Comparison of ENCODE assay signal across 29 cellular contexts in the genomic region with DNA sequence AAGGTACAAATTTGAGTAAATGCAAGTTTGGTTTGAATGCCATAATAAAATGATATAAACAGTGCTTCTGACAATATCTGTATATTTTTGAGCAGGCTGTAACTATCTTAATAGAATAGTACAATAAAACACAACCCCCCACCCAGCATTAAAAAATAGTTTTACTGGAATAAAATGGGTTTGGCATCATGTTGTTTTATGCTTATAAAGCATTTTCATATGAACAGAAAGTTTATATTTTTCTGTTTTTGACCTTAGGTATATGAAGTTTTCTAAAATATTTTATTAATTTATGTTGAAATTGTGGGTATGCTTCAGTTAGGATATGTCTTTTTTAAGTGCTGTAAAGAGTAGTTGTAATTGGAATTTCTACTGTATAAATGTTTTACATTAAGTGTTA. TPM values are rescaled to one million over a fixed set of nuclear protein-coding genes. Genes with fewer than 3 reads are reported as not detected.
"Had no signal": no experiment of that assay in that cellular context is flagged by ENCODE, and none has a peak within 500 bp of the region (broad histone marks: within the 10 kb centered on the region; RNA-seq: fewer than 3 reads in every experiment).

No MANE protein-coding gene starts in this region.

- H2AFZ ChIP-seq: neural progenitor cell, parathyroid adenoma had no signal

- H3K4me1 ChIP-seq: neural progenitor cell, parathyroid adenoma, psoas muscle, spleen, suprapubic skin, testis, tibial artery, transverse colon, upper lobe of right lung, uterus had no signal

- H3K9ac ChIP-seq: neural progenitor cell, parathyroid adenoma had no signal

- H3K4me3 ChIP-seq: neural progenitor cell, ovary, psoas muscle, skin epidermis, smooth muscle cell, spleen, suprapubic skin, testis, tibial artery, transverse colon, upper lobe of right lung, uterus had no signal

- H3K27ac ChIP-seq: neural progenitor cell, ovary, parathyroid adenoma, psoas muscle, skin epidermis, spleen, suprapubic skin, testis, tibial artery, transverse colon, upper lobe of right lung, uterus had no signal

- DNase-seq: natural killer cell; occipital lobe; ovary; posterior cingulate gyrus; psoas muscle; right cardiac atrium; spleen; stimulated activated CD4-positive, alpha-beta T cell treated with anti-CD3 and anti-CD28 coated beads, Interleukin-12 subunit alpha, Interleukin-12 subunit beta, amount 100 ng/mL, for 4 hours; stimulated activated CD4-positive, alpha-beta T cell treated with anti-CD3 and anti-CD28 coated beads, Interleukin-1b, Interleukin-23, amount 100 ng/mL, for 48 hours; stimulated activated CD4-positive, alpha-beta T cell treated with anti-CD3 and anti-CD28 coated beads, Interleukin-4, amount 100 ng/mL, for 1 hour; stimulated activated CD4-positive, alpha-beta T cell treated with anti-CD3 and anti-CD28 coated beads, Interleukin-4, amount 100 ng/mL, for 4 hours; stimulated activated CD8-positive, alpha-beta memory T cell treated with anti-CD3 and anti-CD28 coated beads, Interleukin-4, amount 100 ng/mL, for 48 hours; stimulated activated naive CD4-positive, alpha-beta T cell; stimulated activated naive CD8-positive, alpha-beta T cell treated with anti-CD3 and anti-CD28 coated beads, Interleukin-15, amount 100 ng/mL, for 72 hours; stimulated activated naive CD8-positive, alpha-beta T cell treated with anti-CD3 and anti-CD28 coated beads, Interleukin-15, Interleukin-2, amounts not matched to agents 100 U/mL and 50 U/mL, for 24 hours; substantia nigra; testis; tibial artery; transverse colon; upper lobe of right lung; uterus had no signal

- ATAC-seq: natural killer cell; psoas muscle; right cardiac atrium; sciatic nerve; stimulated activated memory B cell treated with anti-CD40 and anti-IgM and Interleukin-4, amounts not matched to agents 10 μg/mL and 1 μg/mL and 100 μg/mL, for 72 hours; stimulated activated naive CD8-positive, alpha-beta T cell treated with anti-CD3 and anti-CD28 coated beads, Interleukin-15, amount 100 ng/mL, for 72 hours; stimulated activated naive CD8-positive, alpha-beta T cell treated with anti-CD3 and anti-CD28 coated beads, Interleukin-15, Interleukin-2, amounts not matched to agents 100 U/mL and 50 U/mL, for 24 hours; upper lobe of right lung had no signal

- H3K79me2 ChIP-seq: parathyroid adenoma had no signal

- H3K36me3 ChIP-seq: ovary, uterus had no signal

- H3K4me2 ChIP-seq: neural progenitor cell, smooth muscle cell had no signal

- H3K27me3 ChIP-seq: neural progenitor cell, ovary, spleen, suprapubic skin, testis, tibial artery, transverse colon, upper lobe of right lung, uterus had no signal

- H3K9me3 ChIP-seq: ovary, psoas muscle, spleen, suprapubic skin, testis, tibial artery, transverse colon, upper lobe of right lung, uterus had no signal

RNA-seq across cellular contexts. Expression of a gene that starts 57.2 kb away (rescaled TPM):
- total RNA-seq: renal cortical epithelial cell, smooth muscle cell had no signal
- polyA plus RNA-seq: smooth muscle cell had no signal
